In the genomic region with DNA sequence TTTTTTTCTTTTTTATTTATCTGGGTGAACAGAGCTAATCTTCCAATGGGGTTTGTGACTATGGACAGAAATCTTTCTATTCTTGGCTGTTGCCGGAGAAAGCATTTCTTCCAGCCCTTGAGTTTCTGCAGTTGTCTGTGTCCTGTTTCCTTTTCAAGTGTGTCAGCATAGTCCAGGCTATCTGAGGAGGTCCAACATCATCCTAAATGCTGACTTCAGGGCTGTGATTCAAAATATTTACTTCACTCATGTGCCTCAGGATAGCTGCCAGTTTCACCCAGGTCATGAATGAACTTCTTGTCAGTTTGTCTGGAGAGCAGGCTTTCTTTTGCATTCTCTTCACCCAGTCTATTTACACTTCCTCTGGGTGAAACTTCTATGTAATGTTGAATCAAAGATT, we compare ENCODE assay signal across 24 cellular contexts. TPM values are rescaled to one million over a fixed set of nuclear protein-coding genes. Genes with fewer than 3 reads are reported as not detected.
DNase-seq lines count a peak whose midpoint lies in the region; ATAC-seq and TF ChIP-seq lines count a peak whose summit lies in the region.
"Had no signal": no experiment of that assay in that cellular context is flagged by ENCODE, and none has a peak within 500 bp of the region (broad histone marks: within the 10 kb centered on the region; RNA-seq: fewer than 3 reads in every experiment).

No MANE protein-coding gene starts in this region.

- TF ChIP-seq CTCF in heart left ventricle (IDR thresholded peaks at IDR 0.05) (no peak), endodermal cell (conservative IDR thresholded peaks at IDR 0.05) (no peak)

- H3K36me3 ChIP-seq in heart left ventricle (peaks cover 0 to 8% (median 6%) of the 10 kb centered on the region in 9 donors), endodermal cell (ENCODE audit: control insufficient read depth, insufficient read depth, low read length) (peaks cover 62% of the 10 kb centered on the region)

- intact Hi-C loops in heart left ventricle (cut with DNase I): no loop called here
- intact Hi-C loops in left cardiac atrium (cut with DNase I): no loop called here
- intact Hi-C loops in right cardiac atrium (cut with DNase I): no loop called here
- intact Hi-C loops in sciatic nerve (cut with DNase I): no loop called here

- no peak overlapping the region for H3K4me3 Mint-ChIP-seq in endodermal cell
- H3K4me3 Mint-ChIP-seq: CD8-positive, alpha-beta T cell; GM23338 had no signal

- H3K27me3 Mint-ChIP-seq in endodermal cell (ENCODE audit: insufficient read depth): no peaks in the 10 kb centered on the region

- H3K4me1 ChIP-seq in heart left ventricle: peaks cover 0 to 35% (median 19%) of the 10 kb centered on the region in 12 donors
- no peaks in the 10 kb centered on the region for H3K4me1 ChIP-seq in endodermal cell (ENCODE audit: control insufficient read depth, insufficient read depth, low read length)
- peaks cover 3% of the 10 kb centered on the region for H3K4me1 ChIP-seq in right cardiac atrium (ENCODE audit: control insufficient read depth, insufficient read depth, low read length)

- H3K4me3 ChIP-seq in heart left ventricle (peak overlapping the region in 1 of 12 donors; percentile 36), endodermal cell (ENCODE audit: low read length) (no peak overlapping the region), right cardiac atrium (ENCODE audit: low read length) (no peak overlapping the region)
- H3K4me3 ChIP-seq: GM23338, SK-N-MC had no signal

- H3K36me3 Mint-ChIP-seq in endodermal cell (ENCODE audit: low read depth): peaks cover 13% of the 10 kb centered on the region
- H3K36me3 Mint-ChIP-seq: CD8-positive, alpha-beta T cell had no signal

- H3K9me3 ChIP-seq in heart left ventricle: no peaks in the 10 kb centered on the region
- no peaks in the 10 kb centered on the region for H3K9me3 ChIP-seq in endodermal cell (ENCODE audit: control insufficient read depth, low read length)
- no peaks in the 10 kb centered on the region for H3K9me3 ChIP-seq in right cardiac atrium (ENCODE audit: control insufficient read depth, low read length)

- ATAC-seq in heart left ventricle (peak; percentile 50 to 74 (median 68)), left cardiac atrium (no peak), right cardiac atrium (peak; percentile 40 to 57), sciatic nerve (peak; percentile 32)
- no peak for ATAC-seq in stimulated activated naive CD8-positive, alpha-beta T cell treated with anti-CD3 and anti-CD28 coated beads, Interleukin-15, Interleukin-2, amounts not matched to agents 100 U/mL and 50 U/mL, for 24 hours
- ATAC-seq: CD8-positive, alpha-beta T cell; GM23338 had no signal

- no peaks in the 10 kb centered on the region for H3K9me3 Mint-ChIP-seq in endodermal cell
- H3K9me3 Mint-ChIP-seq: CD8-positive, alpha-beta T cell; GM23338 had no signal

- H3K27me3 ChIP-seq in heart left ventricle (no peaks in the 10 kb centered on the region), endodermal cell (ENCODE audit: control insufficient read depth, insufficient read depth, low read length, poor library complexity, severe bottlenecking) (no peaks in the 10 kb centered on the region), right cardiac atrium (ENCODE audit: control insufficient read depth, insufficient read depth) (no peaks in the 10 kb centered on the region)

- no peak for DNase-seq in heart left ventricle
- DNase-seq in left cardiac atrium: no peak
- no peak for DNase-seq in endodermal cell
- DNase-seq in right cardiac atrium: no peak
- no peak for DNase-seq in sciatic nerve (ENCODE audit: low spot score)
- DNase-seq in NCI-H128 (lab: John Stamatoyannopoulos, UW; ENCODE audit: unreplicated experiment): no peak
- DNase-seq in stimulated activated naive CD8-positive, alpha-beta T cell treated with anti-CD3 and anti-CD28 coated beads, Interleukin-15, Interleukin-2, amounts not matched to agents 100 U/mL and 50 U/mL, for 24 hours: no peak
- no peak for DNase-seq in mucosa of gallbladder (ENCODE audit: low spot score)
- DNase-seq: AML-193; C1 segment of cervical spinal cord; Calu3; CD8-positive, alpha-beta T cell; DMS153; HCEC 1CT; Karpas-422; MV-4-11; NCI-H1105 treated with DMSO at 0.1 percent for 48 hours; NCI-H1694; NCI-H2081; NCI-H446; OCI-M1; SHP77 had no signal

- H3K4me1 Mint-ChIP-seq in endodermal cell: peaks cover 5% of the 10 kb centered on the region
- H3K4me1 Mint-ChIP-seq: GM23338 had no signal

- no peak for TF ChIP-seq POLR2A in heart left ventricle (IDR thresholded peaks at IDR 0.05)

- H3K9ac ChIP-seq in endodermal cell (ENCODE audit: extremely low read depth, low read length, poor library complexity, severe bottlenecking): no peak overlapping the region

- peak overlapping the region; percentile 36 for H3K27ac Mint-ChIP-seq in endodermal cell
- H3K27ac Mint-ChIP-seq: CD8-positive, alpha-beta T cell; GM23338 had no signal

- H3K27ac ChIP-seq in heart left ventricle (peak overlapping the region in 5 of 12 donors; percentile 22 to 55 (median 38)), endodermal cell (ENCODE audit: low read depth, low read length) (no peak overlapping the region), right cardiac atrium (ENCODE audit: low read length) (no peak overlapping the region)
- H3K27ac ChIP-seq: SK-N-MC had no signal

- WGBS in heart left ventricle, 4 donors: 20 to 27% (median 21%) methylated on average over 1 of the region's 1 CpG
- WGBS in endodermal cell (ENCODE audit: insufficient coverage in 1 of 2, insufficient read length in 1 of 2), 2 experiments: 100% methylated on average over 1 of the region's 1 CpG
- 23% methylated on average over 1 of the region's 1 CpG for WGBS in right cardiac atrium

RNA-seq across cellular contexts. Expression of gene ITGAV, which starts 27.9 kb away (rescaled TPM):
- total RNA-seq in heart left ventricle (100 to 1,000 TPM; 133 to 358 (median 235) TPM), left cardiac atrium (100 to 1,000 TPM in 1 of 2 donors, 10 to 100 TPM in 1; 83.3 to 140 TPM), endodermal cell (10 to 100 TPM; 63.7 to 79.7 TPM), right cardiac atrium (100 to 1,000 TPM in 3 of 4 donors, 10 to 100 TPM in 1; 98.6 to 135 (median 123) TPM), sciatic nerve (106 TPM), mucosa of gallbladder (71.9 TPM)
- polyA plus RNA-seq in heart left ventricle (100 to 1,000 TPM in 1 of 2 donors, 10 to 100 TPM in 1; 22.5 to 107 TPM), right cardiac atrium (37.3 TPM)
- polyA plus RNA-seq in endodermal cell (2013, experiment 1 of 2): 57.8 TPM
- 66.0 TPM for polyA plus RNA-seq in endodermal cell (2013, experiment 2 of 2)

Comparison
In these comparisons a context has a peak if more than half of its experiments do, and no peak if none do; other contexts are left out.
1. ATAC-seq: peak in heart left ventricle (4 of 4), right cardiac atrium (2 of 2) and sciatic nerve (single experiment); none in left cardiac atrium (0 of 2) and stimulated activated naive CD8-positive, alpha-beta T cell treated with anti-CD3 and anti-CD28 coated beads, Interleukin-15, Interleukin-2, amounts not matched to agents 100 U/mL and 50 U/mL, for 24 hours (single experiment).